Comparison of ENCODE assay signal across 24 cellular contexts in genomic region chrX:1526565-1526964, GRCh38. TPM values are rescaled to one million over a fixed set of nuclear protein-coding genes. Genes with fewer than 3 reads are reported as not detected.
A peak's percentile ranks its signal among the peaks of the same experiment; 100 is the strongest.
DNase-seq lines count a peak whose midpoint lies in the region; ATAC-seq, FAIRE-seq and TF ChIP-seq lines count a peak whose summit lies in the region.
"Had no signal": no experiment of that assay in that cellular context is flagged by ENCODE, and none has a peak within 500 bp of the region (broad histone marks: within the 10 kb centered on the region; RNA-seq: fewer than 3 reads in every experiment).

No MANE protein-coding gene starts in this region.

- H2BK5ac ChIP-seq in H1 (ENCODE audit: low read depth, low read length): no peak overlapping the region

- H3K9ac ChIP-seq in GM12878 (ENCODE audit: control insufficient read depth, insufficient read depth, low read length) (no peak overlapping the region), H1 (replicated peaks in 1 of 4; ENCODE audit: extremely low read depth in 1 of 4, low read depth in 3 of 4, low read length in 3 of 4) (no peak overlapping the region)
- H3K9ac ChIP-seq: BLaER1 treated with 17β-estradiol and CSF1 and Interleukin-3, amounts not matched to agents 10 nM and 100 nM had no signal

- POLR2A ChIA-PET in HEK293 (lab: Yijun Ruan, JAX) (no interaction called here), GM12878 (lab: Charles Lee) (no interaction called here), H1 (lab: Charles Lee; ENCODE audit: partially characterized antibody) (no interaction called here)

- no peak overlapping the region for H2BK12ac ChIP-seq in H1 (ENCODE audit: low read depth, low read length)

- no peaks in the 10 kb centered on the region for H3K79me1 ChIP-seq in H1 (ENCODE audit: low read depth, low read length)

- peak overlapping the region; percentile 79 for H3K56ac ChIP-seq in H1 (replicated peaks; ENCODE audit: insufficient read length, low read depth, low read length)

- no peak for TF ChIP-seq RAD21 in GM12878 (IDR thresholded peaks at IDR 0.05; ENCODE audit: insufficient read depth, low read depth, low read length)
- no peak for TF ChIP-seq RAD21 in H1 (IDR thresholded peaks at IDR 0.05 in 1 of 2, conservative IDR thresholded peaks at IDR 0.05 in 1 of 2; ENCODE audit: low read depth in 2 of 2, low read length in 2 of 2)

- H3K27ac Mint-ChIP-seq in chondrocyte (ENCODE audit: unreplicated experiment): no peak overlapping the region
- H3K27ac Mint-ChIP-seq: B cell; CD4-positive, alpha-beta T cell; CD8-positive, alpha-beta T cell had no signal

- H2BK20ac ChIP-seq in H1 (ENCODE audit: low read length): no peak overlapping the region

- RAD21 ChIA-PET in GM12878 (lab: Charles Lee; ENCODE audit: unreplicated experiment): no interaction called here

- no peak overlapping the region for H3K27ac ChIP-seq in HEK293 (ENCODE audit: extremely low read depth, low read depth, low read length)
- no peak overlapping the region for H3K27ac ChIP-seq in GM12878 (ENCODE audit: control insufficient read depth, insufficient read depth)
- no peak overlapping the region for H3K27ac ChIP-seq in H1 (ENCODE audit: low read depth, low read length)
- no peak overlapping the region for H3K27ac ChIP-seq in left ventricle myocardium inferior (replicated peaks)
- H3K27ac ChIP-seq: 22Rv1; A549; BLaER1 treated with 17β-estradiol and CSF1 and Interleukin-3, amounts not matched to agents 10 nM and 100 nM; C4-2B had no signal

- no peak overlapping the region for H2AFZ ChIP-seq in GM12878 (ENCODE audit: control insufficient read depth, low read depth, low read length)
- H2AFZ ChIP-seq in H1 (ENCODE audit: low read length): no peak overlapping the region

- H3K23me2 ChIP-seq in H1 (ENCODE audit: low read depth, low read length): peaks cover 26% of the 10 kb centered on the region; the same call in 1 of the 2 replicates

- WGBS in GM12878 (ENCODE audit: insufficient coverage, insufficient replicate concordance, low lambda C conversion rate, missing lambda C conversion rate): 100% methylated on average over 4 of the region's 4 CpGs
- 87 to 100% methylated on average over 1 to 4 of the region's 4 CpGs for WGBS in H1 (ENCODE audit: extremely low coverage in 1 of 2, insufficient coverage in 1 of 2, insufficient read length in 1 of 2, insufficient replicate concordance in 2 of 2, low coverage in 1 of 2, low lambda C conversion rate in 2 of 2, missing lambda C conversion rate in 1 of 2), 2 experiments

- TF ChIP-seq EP300 in GM12878 (IDR thresholded peaks at IDR 0.05; ENCODE audit: borderline replicate concordance in 1 of 2, control insufficient read depth in 1 of 2, low read depth in 2 of 2, low read length in 2 of 2) (no peak), H1 (IDR thresholded peaks at IDR 0.05; ENCODE audit: borderline replicate concordance in 1 of 2, low read depth in 2 of 2, low read length in 2 of 2) (no peak)

- no TSS peak for BruUV-seq in GM12878 (replicated peaks; lab: Mats Ljungman, UMichigan)

- no peak overlapping the region for H4K91ac ChIP-seq in H1 (replicated peaks; ENCODE audit: insufficient read length, low read length)

- in situ Hi-C loops in GM12878 (cut with MboI): no loop called here

- no peaks in the 10 kb centered on the region for H4K20me1 ChIP-seq in GM12878 (ENCODE audit: control insufficient read depth, insufficient read depth)
- no peaks in the 10 kb centered on the region for H4K20me1 ChIP-seq in H1 (replicated peaks in 1 of 2; ENCODE audit: control insufficient read depth in 1 of 2, insufficient read depth in 2 of 2, low read length in 2 of 2)

- H3K27me3 ChIP-seq in GM12878 (replicated peaks in 1 of 2; ENCODE audit: control insufficient read depth in 2 of 2, insufficient read depth in 2 of 2, low read length in 1 of 2) (no peaks in the 10 kb centered on the region), H1 (replicated peaks in 1 of 4; ENCODE audit: control insufficient read depth in 3 of 4, extremely low read depth in 1 of 4, insufficient read depth in 3 of 4, low read length in 3 of 4) (no peaks in the 10 kb centered on the region), left ventricle myocardium inferior (ENCODE audit: low read depth) (no peaks in the 10 kb centered on the region)
- H3K27me3 ChIP-seq: BLaER1 treated with 17β-estradiol and CSF1 and Interleukin-3, amounts not matched to agents 10 nM and 100 nM had no signal

- no peaks in the 10 kb centered on the region for H3K4me1 Mint-ChIP-seq in chondrocyte (ENCODE audit: low read depth)

- H3K4me2 ChIP-seq in GM12878 (ENCODE audit: control insufficient read depth, insufficient read depth) (no peak overlapping the region), H1 (ENCODE audit: insufficient read depth in 1 of 2, low read depth in 2 of 2, low read length in 2 of 2) (no peak overlapping the region)
- H3K4me2 ChIP-seq: A549; BLaER1 treated with 17β-estradiol and CSF1 and Interleukin-3, amounts not matched to agents 10 nM and 100 nM had no signal

- H3K79me2 ChIP-seq in GM12878 (ENCODE audit: control insufficient read depth, insufficient read depth, low read length): peaks cover 61% of the 10 kb centered on the region
- H3K79me2 ChIP-seq in H1 (ENCODE audit: control insufficient read depth in 1 of 2, insufficient read depth in 2 of 2, low read length in 2 of 2): no peaks in the 10 kb centered on the region

- no peak overlapping the region for H3K18ac ChIP-seq in H1 (ENCODE audit: extremely low read depth, low read length)

- intact Hi-C loops in GM12878 (cut with micrococcal nuclease; ENCODE audit: unreplicated experiment) (no loop called here), left ventricle myocardium inferior (cut with micrococcal nuclease) (no loop called here)

- FAIRE-seq in GM12891 (lab: Jason Lieb, UNC) (peak; percentile 84), GM12878 (lab: Jason Lieb, UNC) (no peak), H1 (lab: Jason Lieb, UNC) (no peak)
- FAIRE-seq: A549, D721Med, G401.6, GM19239 had no signal

- H3K36me3 ChIP-seq in HEK293 (ENCODE audit: control insufficient read depth in 2 of 2, insufficient read depth in 1 of 2, low read length in 2 of 2): no peaks in the 10 kb centered on the region
- peaks cover 4 to 10% of the 10 kb centered on the region in 2 experiments for H3K36me3 ChIP-seq in GM12878 (ENCODE audit: control insufficient read depth in 2 of 2, insufficient read depth in 2 of 2, low read length in 1 of 2)
- no peaks in the 10 kb centered on the region for H3K36me3 ChIP-seq in H1 (ENCODE audit: control insufficient read depth in 2 of 4, insufficient read depth in 4 of 4, low read length in 3 of 4)
- H3K36me3 ChIP-seq in left ventricle myocardium inferior: no peaks in the 10 kb centered on the region

- H3K36me3 Mint-ChIP-seq in chondrocyte (ENCODE audit: low read depth): no peaks in the 10 kb centered on the region

- no peak overlapping the region for H4K5ac ChIP-seq in H1 (ENCODE audit: insufficient read length, low read depth, low read length)

- H3K23ac ChIP-seq in H1 (ENCODE audit: insufficient read length): no peak overlapping the region

- H2BK120ac ChIP-seq in H1 (replicated peaks; ENCODE audit: low read depth, low read length): no peak overlapping the region

- H3K14ac ChIP-seq in H1 (ENCODE audit: insufficient read length): no peak overlapping the region

- H3K4me1 ChIP-seq in HEK293 (ENCODE audit: control insufficient read depth, insufficient read depth, low read length) (no peaks in the 10 kb centered on the region), GM12878 (ENCODE audit: control insufficient read depth, insufficient read depth, low read length) (peaks cover 32% of the 10 kb centered on the region), H1 (replicated peaks in 1 of 4; ENCODE audit: control insufficient read depth in 3 of 4, insufficient read depth in 4 of 4, low read length in 3 of 4) (peaks cover 0 to 1% (median under 1%) of the 10 kb centered on the region in 4 experiments; a peak in 1 of 7 replicates), left ventricle myocardium inferior (no peaks in the 10 kb centered on the region)
- H3K4me1 ChIP-seq: A549, Caco-2 had no signal

- CTCF ChIA-PET in HEK293 (lab: Yijun Ruan, JAX) (no interaction called here), GM12878 (lab: Yijun Ruan, JAX) (no interaction called here), H1 (lab: Charles Lee; ENCODE audit: partially characterized antibody) (no interaction called here)

- TF ChIP-seq CTCF in HEK293 (tag by site-specific recombination; IDR thresholded peaks at IDR 0.05): no peak
- no peak for TF ChIP-seq CTCF in GM12878 (IDR thresholded peaks at IDR 0.05 in 2 of 3, conservative IDR thresholded peaks at IDR 0.05 in 1 of 3; ENCODE audit: control insufficient read depth in 2 of 3, extremely low read depth in 1 of 3, insufficient read depth in 1 of 3, low read depth in 3 of 3, low read length in 3 of 3)
- TF ChIP-seq CTCF in H1 (IDR thresholded peaks at IDR 0.05; ENCODE audit: control extremely low read depth in 1 of 3, insufficient read depth in 1 of 3, low read depth in 1 of 3, low read length in 3 of 3): no peak
- no peak for TF ChIP-seq CTCF in chondrocyte (IDR thresholded peaks at IDR 0.05)
- TF ChIP-seq CTCF in left ventricle myocardium inferior (IDR thresholded peaks at IDR 0.05; ENCODE audit: borderline replicate concordance): no peak

- H2AK5ac ChIP-seq in H1 (ENCODE audit: low read depth, low read length): no peak overlapping the region

- H4K8ac ChIP-seq in H1 (ENCODE audit: extremely low read depth, insufficient read depth, low read length): no peak overlapping the region

- DNase-seq in GM12891 (ENCODE audit: insufficient read length, low spot score): no peak
- DNase-seq in GM12878 (ENCODE audit: low read depth, low spot score): no peak
- DNase-seq in H1 (ENCODE audit: low read depth in 1 of 2, low spot score in 2 of 2): no peak
- DNase-seq in chondrocyte (ENCODE audit: low spot score): no peak
- DNase-seq in epidermal melanocyte (ENCODE audit: insufficient read length, low spot score): no peak
- no peak for DNase-seq in left ventricle myocardium inferior
- DNase-seq: AML-193; Caco-2; Calu3; CD4-positive, alpha-beta T cell; CD8-positive, alpha-beta T cell; DMS79 treated with DMSO at 0.1 percent for 48 hours; GF-D8 had no signal

- no peak for TF ChIP-seq POLR2A in GM12891 (IDR thresholded peaks at IDR 0.05; ENCODE audit: low read depth, low read length)
- no peak for TF ChIP-seq POLR2A in GM12878 (IDR thresholded peaks at IDR 0.05; ENCODE audit: low read depth, low read length)
- no peak for TF ChIP-seq POLR2A in H1 (IDR thresholded peaks at IDR 0.05; ENCODE audit: control extremely low read depth in 1 of 2, low read depth in 2 of 2, low read length in 2 of 2)

- no peak overlapping the region for H3K4me3 ChIP-seq in HEK293 (ENCODE audit: low read depth, low read length)
- no peak overlapping the region for H3K4me3 ChIP-seq in GM12878
- no peak overlapping the region for H3K4me3 ChIP-seq in H1 (ENCODE audit: extremely low read depth in 1 of 4, insufficient read depth in 2 of 4, low read depth in 3 of 4, low read length in 4 of 4)
- H3K4me3 ChIP-seq in left ventricle myocardium inferior: no peak overlapping the region
- H3K4me3 ChIP-seq: A549; BLaER1 treated with 17β-estradiol and CSF1 and Interleukin-3, amounts not matched to agents 10 nM and 100 nM had no signal

- ATAC-seq in GM12878: no peak
- ATAC-seq: A549; CD8-positive, alpha-beta T cell had no signal

- no peak overlapping the region for H3K4ac ChIP-seq in H1 (replicated peaks; ENCODE audit: insufficient read length, low read depth, low read length)

- no peak overlapping the region for H3K4me3 Mint-ChIP-seq in chondrocyte (ENCODE audit: unreplicated experiment)
- H3K4me3 Mint-ChIP-seq: B cell; CD4-positive, alpha-beta T cell; CD8-positive, alpha-beta T cell had no signal

- no peaks in the 10 kb centered on the region for H3K9me3 ChIP-seq in HEK293 (ENCODE audit: control insufficient read depth, insufficient read depth, low read depth, low read length)
- no peaks in the 10 kb centered on the region for H3K9me3 ChIP-seq in GM12878 (replicated peaks; ENCODE audit: control insufficient read depth, insufficient read depth, low read length)
- H3K9me3 ChIP-seq in H1 (ENCODE audit: insufficient read depth in 2 of 2, low read depth in 1 of 2, low read length in 1 of 2): no peaks in the 10 kb centered on the region
- H3K9me3 ChIP-seq in left ventricle myocardium inferior (replicated peaks): no peaks in the 10 kb centered on the region
- H3K9me3 ChIP-seq: A549, Caco-2 had no signal

- H3K9me3 Mint-ChIP-seq in chondrocyte (ENCODE audit: low read depth): no peaks in the 10 kb centered on the region
- H3K9me3 Mint-ChIP-seq: CD4-positive, alpha-beta T cell; CD8-positive, alpha-beta T cell had no signal

- H3K27me3 Mint-ChIP-seq in chondrocyte (ENCODE audit: low read depth): no peaks in the 10 kb centered on the region
- H3K27me3 Mint-ChIP-seq: B cell; CD4-positive, alpha-beta T cell had no signal

- H2BK15ac ChIP-seq in H1 (ENCODE audit: low read length): no peak overlapping the region

- SMC1A ChIA-PET in GM12878 (lab: Charles Lee; ENCODE audit: uncharacterized antibody, unreplicated experiment): no interaction called here

RNA-seq across cellular contexts. Expression of gene P2RY8, which starts 10.4 kb away (rescaled TPM):
- polyA plus RNA-seq in GM12891 (2012; ENCODE audit: low read depth, missing spikeins): 42.6 TPM
- 85.1 and 89.7 TPM in 2 replicates for total RNA-seq in GM12878 (2013; cell fraction: nucleolus; rRNA removed)
- total RNA-seq in GM12878 (2014; rRNA removed) (34.0 and 44.7 TPM in 2 replicates), GM12878 (2014; rRNA removed; fragmentation: Illumina TruSeq; extraction: Trizol) (28.8 and 29.7 TPM in 2 replicates), GM12878 (2021) (61.3 and 61.8 TPM in 2 replicates), chondrocyte (not detected in 3 replicates), left ventricle myocardium inferior (1.9 TPM)
- polyA plus RNA-seq in GM12878 (2011; ENCODE audit: low read depth): 30.9 TPM
- polyA plus RNA-seq in GM12878 (2011; rRNA removed) (20.4 and 31.1 TPM in 2 replicates), GM12878 (2014; fragmentation: Illumina TruSeq; extraction: Trizol) (27.5 and 30.5 TPM in 2 replicates), GM12878 (2014; fragmentation: Nextera tagmentation; extraction: Ambion mirVana) (1 to 10 TPM; 2.0 to 4.0 TPM), GM12878 (2014; rRNA removed) (41.8 and 49.0 TPM in 2 replicates), GM12878 (2016; fragmentation: Nextera tagmentation; extraction: Ambion mirVana) (10 to 100 TPM; 62.7 to 64.4 TPM), H1 (2011; rRNA removed) (0.15 and 0.19 TPM in 2 replicates)
- 41.3 and 52.8 TPM in 2 replicates for polyA plus RNA-seq in GM12878 (2011; cell fraction: cytosol; rRNA removed)
- 29.2 and 35.1 TPM in 2 replicates for polyA plus RNA-seq in GM12878 (2011; cell fraction: nucleus; rRNA removed)
- 41.7 and 45.3 TPM in 2 replicates for polyA plus RNA-seq in GM12878 (2012)
- 37.7 and 60.0 TPM in 2 replicates for polyA minus RNA-seq in GM12878 (2011; rRNA and poly(A)+ RNA removed)
- polyA minus RNA-seq in GM12878 (2011; cell fraction: cytosol; rRNA and poly(A)+ RNA removed): 26.7 and 36.8 TPM in 2 replicates
- 20.7 and 34.7 TPM in 2 replicates for polyA minus RNA-seq in GM12878 (2011; cell fraction: nucleus; rRNA and poly(A)+ RNA removed)
- 0.09 and 0.11 TPM in 2 replicates for total RNA-seq in H1 (2021; fragmentation: NEBNext Ultra II Directional; extraction: Animal tissue kit (Norgen Biotek cat#: 25700))
- 0.16 TPM for polyA plus RNA-seq in H1 (2011; cell fraction: cytosol; rRNA removed)
- polyA plus RNA-seq in H1 (2011; cell fraction: nucleus; rRNA removed): 0.47 TPM
- 0.08 to 0.36 TPM (median 0.27 TPM) in 4 replicates for polyA plus RNA-seq in H1 (2012, experiment 1 of 2)
- 0.10 TPM for polyA plus RNA-seq in H1 (2012, experiment 2 of 2)
- 0.30 TPM for polyA plus RNA-seq in H1 (2013, experiment 1 of 2)
- polyA plus RNA-seq in H1 (2013, experiment 2 of 2): 0.20 TPM
- 0.10 and 0.16 TPM in 2 replicates for polyA minus RNA-seq in H1 (2011; rRNA and poly(A)+ RNA removed)
- polyA minus RNA-seq in H1 (2011; cell fraction: cytosol; rRNA and poly(A)+ RNA removed): not detected
- 0.20 TPM for polyA minus RNA-seq in H1 (2011; cell fraction: nucleus; rRNA and poly(A)+ RNA removed)
- total RNA-seq: A172, Caco-2, Calu3 had no signal
- polyA plus RNA-seq: A549, BJ had no signal

Comparison
In these comparisons a context has a peak if more than half of its experiments do, and no peak if none do; other contexts are left out.
1. RNA of gene P2RY8, which starts 10.4 kb away (total RNA-seq): 28.8 to 89.7 TPM in GM12878; 1.9 TPM in left ventricle myocardium inferior (single experiment), 0.09 to 0.11 TPM in H1 and not detected in chondrocyte; every median in the first group is over 10 times any median in the second.